Comparison of ENCODE assay signal across 8 cellular contexts in genomic region chr3:156787926-156788663, GRCh38. TPM values are rescaled to one million over a fixed set of nuclear protein-coding genes. Genes with fewer than 3 reads are reported as not detected.
A peak's percentile ranks its signal among the peaks of the same experiment; 100 is the strongest.
DNase-seq lines count a peak whose midpoint lies in the region; ATAC-seq and TF ChIP-seq lines count a peak whose summit lies in the region.

No MANE protein-coding gene starts in this region.

- peak overlapping the region; percentile 81 for H3K27ac Mint-ChIP-seq in activated T-helper 17 cell treated with anti-CD3 and anti-CD28 coated beads, Interleukin-2, amount 50 U/mL, for 72 hours

- H3K27ac ChIP-seq in psoas muscle: no peak overlapping the region

- intact Hi-C loops in psoas muscle (cut with DNase I): no loop called here

- H3K36me3 Mint-ChIP-seq in activated T-helper 17 cell treated with anti-CD3 and anti-CD28 coated beads, Interleukin-2, amount 50 U/mL, for 72 hours (ENCODE audit: low read depth): peaks cover 17% of the 10 kb centered on the region

- no peaks in the 10 kb centered on the region for H3K36me3 ChIP-seq in psoas muscle (ENCODE audit: insufficient read depth in 1 of 2, low read depth in 1 of 2)

- ATAC-seq in HG03354 (IDR thresholded peaks at IDR 0.05; ENCODE audit: poor library complexity, severe bottlenecking, unreplicated experiment) (peak; percentile 67), psoas muscle (peak; percentile 66 to 92 (median 80))
- peak; percentile 94 for ATAC-seq in activated T-helper 17 cell treated with anti-CD3 and anti-CD28 coated beads, Interleukin-2, amount 50 U/mL, for 72 hours (replicated peaks)

- no peaks in the 10 kb centered on the region for H3K27me3 ChIP-seq in psoas muscle (ENCODE audit: insufficient read depth in 3 of 3, low read length in 2 of 3)

- WGBS in psoas muscle, 3 donors: 83 to 94% (median 93%) methylated on average over 1 of the region's 1 CpG

- DNase-seq in stimulated activated CD4-positive, alpha-beta T cell treated with anti-CD3 and anti-CD28 coated beads, Interleukin-2, amount 100 ng/mL, for 24 hours: peak; percentile 8 to 21
- DNase-seq in stimulated activated CD4-positive, alpha-beta T cell treated with anti-CD3 and anti-CD28 coated beads, Interleukin-12 subunit alpha, Interleukin-12 subunit beta, amount 100 ng/mL, for 4 hours: no peak
- no peak for DNase-seq in psoas muscle
- DNase-seq in SHP77 (lab: John Stamatoyannopoulos, UW): no peak
- DNase-seq in NCI-H82 treated with DMSO at 0.1 percent for 48 hours (lab: John Stamatoyannopoulos, UW; ENCODE audit: unreplicated experiment): no peak
- no peak for DNase-seq in ecto neural progenitor cell (ENCODE audit: low spot score)

- TF ChIP-seq CTCF in psoas muscle (IDR thresholded peaks at IDR 0.05): no peak

- H3K4me3 Mint-ChIP-seq in activated T-helper 17 cell treated with anti-CD3 and anti-CD28 coated beads, Interleukin-2, amount 50 U/mL, for 72 hours: peak overlapping the region; percentile 54

- H3K9me3 Mint-ChIP-seq in activated T-helper 17 cell treated with anti-CD3 and anti-CD28 coated beads, Interleukin-2, amount 50 U/mL, for 72 hours: no peaks in the 10 kb centered on the region

- H3K4me1 Mint-ChIP-seq in activated T-helper 17 cell treated with anti-CD3 and anti-CD28 coated beads, Interleukin-2, amount 50 U/mL, for 72 hours: peaks cover 28% of the 10 kb centered on the region

- H3K4me3 ChIP-seq in psoas muscle: no peak overlapping the region

- no peaks in the 10 kb centered on the region for H3K9me3 ChIP-seq in psoas muscle

- no peaks in the 10 kb centered on the region for H3K27me3 Mint-ChIP-seq in activated T-helper 17 cell treated with anti-CD3 and anti-CD28 coated beads, Interleukin-2, amount 50 U/mL, for 72 hours

- H3K4me1 ChIP-seq in psoas muscle: no peaks in the 10 kb centered on the region

RNA-seq across cellular contexts. Expression of gene LEKR1, which starts 38.1 kb away (rescaled TPM):
- under 1 TPM; 0.91 to 0.93 TPM for total RNA-seq in activated T-helper 17 cell treated with anti-CD3 and anti-CD28 coated beads, Interleukin-2, amount 50 U/mL, for 72 hours
- total RNA-seq in psoas muscle: under 1 TPM in 3 of 4 donors, not detected in 1; 0.30 to 0.79 (median 0.42) TPM
- polyA plus RNA-seq in psoas muscle: under 1 TPM in 2 of 3 donors, not detected in 1; 0.12 to 0.32 TPM

Comparison
In these comparisons a context has a peak if more than half of its experiments do, and no peak if none do; other contexts are left out.
1. DNase-seq: peak in stimulated activated CD4-positive, alpha-beta T cell treated with anti-CD3 and anti-CD28 coated beads, Interleukin-2, amount 100 ng/mL, for 24 hours (2 of 2); none in stimulated activated CD4-positive, alpha-beta T cell treated with anti-CD3 and anti-CD28 coated beads, Interleukin-12 subunit alpha, Interleukin-12 subunit beta, amount 100 ng/mL, for 4 hours (single experiment), psoas muscle (0 of 2), SHP77 (0 of 2), NCI-H82 treated with DMSO at 0.1 percent for 48 hours (single experiment) and ecto neural progenitor cell (single experiment).
2. Peak in every context shown above with its lines, with median percentiles within 50 percentile points of each other: ATAC-seq.